In the genomic region with DNA sequence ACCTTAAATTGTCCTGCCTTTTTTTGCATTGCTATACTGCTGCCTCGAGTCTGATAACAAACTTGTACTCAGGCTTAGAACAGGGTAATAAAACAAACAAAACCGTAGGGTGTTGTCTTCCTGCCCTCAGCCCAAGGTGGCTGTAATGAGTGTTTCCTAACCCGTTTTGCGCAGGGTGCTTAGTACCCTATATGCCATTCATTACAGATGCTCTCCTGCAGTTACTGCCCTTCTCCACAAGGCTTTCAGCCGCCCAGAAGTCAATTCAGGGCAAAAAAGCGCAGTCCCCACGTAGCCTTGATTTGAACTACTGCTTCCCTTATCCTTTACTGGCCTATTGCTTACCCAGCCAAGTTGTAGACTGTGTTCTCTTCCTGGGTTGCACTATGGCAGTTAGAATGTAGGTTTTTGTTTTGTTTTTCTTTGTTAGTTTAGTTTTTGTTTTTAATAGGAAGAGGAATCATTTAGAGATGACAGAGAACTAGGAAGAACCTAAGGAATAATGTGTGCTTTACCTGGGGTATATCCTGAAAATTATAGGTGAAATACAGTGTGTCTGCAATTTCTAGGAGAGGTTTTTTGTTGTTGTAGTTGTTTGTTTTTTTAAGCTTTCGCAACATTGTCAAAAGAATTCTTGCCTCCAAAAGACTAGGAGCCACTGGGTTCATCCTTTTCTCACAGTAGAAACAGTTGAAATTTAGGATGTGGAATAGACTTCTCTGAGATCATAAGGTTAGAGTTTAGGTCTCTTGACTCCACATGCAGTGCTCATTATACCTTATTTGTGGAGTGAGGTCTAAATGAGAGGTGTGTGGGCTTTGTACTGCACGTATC, we compare ENCODE assay signal across 1 cellular context.
TF ChIP-seq lines count a peak whose summit lies in the region.

No MANE protein-coding gene starts in this region.

TF ChIP-seq in GM23338, 12 proteins besides CTCF, POLR2A, EP300 and RAD21 (continued from another document):
- TF ChIP-seq, protein P1, sequence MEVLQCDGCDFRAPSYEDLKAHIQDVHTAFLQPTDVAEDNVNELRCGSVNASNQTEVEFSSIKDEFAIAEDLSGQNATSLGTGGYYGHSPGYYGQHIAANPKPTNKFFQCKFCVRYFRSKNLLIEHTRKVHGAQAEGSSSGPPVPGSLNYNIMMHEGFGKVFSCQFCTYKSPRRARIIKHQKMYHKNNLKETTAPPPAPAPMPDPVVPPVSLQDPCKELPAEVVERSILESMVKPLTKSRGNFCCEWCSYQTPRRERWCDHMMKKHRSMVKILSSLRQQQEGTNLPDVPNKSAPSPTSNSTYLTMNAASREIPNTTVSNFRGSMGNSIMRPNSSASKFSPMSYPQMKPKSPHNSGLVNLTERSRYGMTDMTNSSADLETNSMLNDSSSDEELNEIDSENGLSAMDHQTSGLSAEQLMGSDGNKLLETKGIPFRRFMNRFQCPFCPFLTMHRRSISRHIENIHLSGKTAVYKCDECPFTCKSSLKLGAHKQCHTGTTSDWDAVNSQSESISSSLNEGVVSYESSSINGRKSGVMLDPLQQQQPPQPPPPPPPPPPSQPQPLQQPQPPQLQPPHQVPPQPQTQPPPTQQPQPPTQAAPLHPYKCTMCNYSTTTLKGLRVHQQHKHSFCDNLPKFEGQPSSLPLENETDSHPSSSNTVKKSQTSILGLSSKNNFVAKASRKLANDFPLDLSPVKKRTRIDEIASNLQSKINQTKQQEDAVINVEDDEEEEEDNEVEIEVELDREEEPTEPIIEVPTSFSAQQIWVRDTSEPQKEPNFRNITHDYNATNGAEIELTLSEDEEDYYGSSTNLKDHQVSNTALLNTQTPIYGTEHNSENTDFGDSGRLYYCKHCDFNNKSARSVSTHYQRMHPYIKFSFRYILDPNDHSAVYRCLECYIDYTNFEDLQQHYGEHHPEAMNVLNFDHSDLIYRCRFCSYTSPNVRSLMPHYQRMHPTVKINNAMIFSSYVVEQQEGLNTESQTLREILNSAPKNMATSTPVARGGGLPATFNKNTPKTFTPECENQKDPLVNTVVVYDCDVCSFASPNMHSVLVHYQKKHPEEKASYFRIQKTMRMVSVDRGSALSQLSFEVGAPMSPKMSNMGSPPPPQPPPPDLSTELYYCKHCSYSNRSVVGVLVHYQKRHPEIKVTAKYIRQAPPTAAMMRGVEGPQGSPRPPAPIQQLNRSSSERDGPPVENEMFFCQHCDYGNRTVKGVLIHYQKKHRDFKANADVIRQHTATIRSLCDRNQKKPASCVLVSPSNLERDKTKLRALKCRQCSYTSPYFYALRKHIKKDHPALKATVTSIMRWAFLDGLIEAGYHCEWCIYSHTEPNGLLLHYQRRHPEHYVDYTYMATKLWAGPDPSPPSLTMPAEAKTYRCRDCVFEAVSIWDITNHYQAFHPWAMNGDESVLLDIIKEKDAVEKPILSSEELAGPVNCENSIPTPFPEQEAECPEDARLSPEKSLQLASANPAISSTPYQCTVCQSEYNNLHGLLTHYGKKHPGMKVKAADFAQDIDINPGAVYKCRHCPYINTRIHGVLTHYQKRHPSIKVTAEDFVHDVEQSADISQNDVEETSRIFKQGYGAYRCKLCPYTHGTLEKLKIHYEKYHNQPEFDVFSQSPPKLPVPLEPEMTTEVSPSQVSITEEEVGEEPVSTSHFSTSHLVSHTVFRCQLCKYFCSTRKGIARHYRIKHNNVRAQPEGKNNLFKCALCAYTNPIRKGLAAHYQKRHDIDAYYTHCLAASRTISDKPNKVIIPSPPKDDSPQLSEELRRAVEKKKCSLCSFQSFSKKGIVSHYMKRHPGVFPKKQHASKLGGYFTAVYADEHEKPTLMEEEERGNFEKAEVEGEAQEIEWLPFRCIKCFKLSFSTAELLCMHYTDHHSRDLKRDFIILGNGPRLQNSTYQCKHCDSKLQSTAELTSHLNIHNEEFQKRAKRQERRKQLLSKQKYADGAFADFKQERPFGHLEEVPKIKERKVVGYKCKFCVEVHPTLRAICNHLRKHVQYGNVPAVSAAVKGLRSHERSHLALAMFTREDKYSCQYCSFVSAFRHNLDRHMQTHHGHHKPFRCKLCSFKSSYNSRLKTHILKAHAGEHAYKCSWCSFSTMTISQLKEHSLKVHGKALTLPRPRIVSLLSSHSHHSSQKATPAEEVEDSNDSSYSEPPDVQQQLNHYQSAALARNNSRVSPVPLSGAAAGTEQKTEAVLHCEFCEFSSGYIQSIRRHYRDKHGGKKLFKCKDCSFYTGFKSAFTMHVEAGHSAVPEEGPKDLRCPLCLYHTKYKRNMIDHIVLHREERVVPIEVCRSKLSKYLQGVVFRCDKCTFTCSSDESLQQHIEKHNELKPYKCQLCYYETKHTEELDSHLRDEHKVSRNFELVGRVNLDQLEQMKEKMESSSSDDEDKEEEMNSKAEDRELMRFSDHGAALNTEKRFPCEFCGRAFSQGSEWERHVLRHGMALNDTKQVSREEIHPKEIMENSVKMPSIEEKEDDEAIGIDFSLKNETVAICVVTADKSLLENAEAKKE (CRISPR knock-in tag; IDR thresholded peaks at IDR 0.05) = no peak
- TF ChIP-seq ZNF331 (CRISPR knock-in tag; IDR thresholded peaks at IDR 0.05; ENCODE audit: low read depth) (no peak), EZH2 (IDR thresholded peaks at IDR 0.05; ENCODE audit: low read depth, unreplicated experiment) (no peak)
